1 cellular context compared by ENCODE assay signal in the genomic region with DNA sequence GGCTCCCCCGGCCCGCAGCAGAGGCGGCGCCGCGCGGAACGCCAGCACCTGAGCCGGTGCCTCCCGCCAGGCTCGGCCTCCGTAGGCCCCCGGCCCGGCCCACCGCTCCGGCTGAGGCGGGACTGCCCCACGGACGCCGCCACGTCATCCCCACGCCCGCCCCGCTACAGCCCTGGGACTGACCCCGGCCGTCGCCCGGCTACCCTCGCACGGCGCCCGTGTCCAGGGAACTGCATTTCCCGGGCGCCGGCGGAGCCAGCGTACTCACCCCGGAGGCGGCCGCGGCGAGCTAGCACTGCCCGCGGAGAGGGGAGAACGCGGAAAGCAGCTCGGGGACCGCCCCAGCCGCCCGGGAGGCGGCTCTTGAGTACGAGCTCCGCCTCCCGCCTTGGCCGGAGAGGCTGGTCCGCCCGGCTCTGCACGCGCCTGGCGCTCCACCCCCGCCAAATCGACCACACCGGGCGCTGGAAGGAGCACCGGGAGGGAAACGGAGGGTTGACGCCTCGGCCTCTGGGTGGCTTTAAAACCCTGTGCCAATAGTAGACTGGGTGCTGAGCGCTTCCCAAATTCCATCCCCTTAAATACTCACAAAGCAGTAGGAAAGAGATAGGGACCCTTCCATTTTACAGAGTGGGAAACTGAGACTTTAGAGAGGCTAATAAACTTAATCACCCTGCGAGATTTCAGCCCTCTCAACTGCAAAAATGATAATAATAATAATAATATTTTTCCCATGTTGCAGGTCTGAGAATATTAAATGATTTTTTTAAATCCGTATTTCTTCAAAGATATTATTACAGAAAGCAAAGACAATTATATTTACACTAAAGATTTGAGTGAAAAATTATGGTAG.
TF ChIP-seq lines count a peak whose summit lies in the region.

A gene with protein sequence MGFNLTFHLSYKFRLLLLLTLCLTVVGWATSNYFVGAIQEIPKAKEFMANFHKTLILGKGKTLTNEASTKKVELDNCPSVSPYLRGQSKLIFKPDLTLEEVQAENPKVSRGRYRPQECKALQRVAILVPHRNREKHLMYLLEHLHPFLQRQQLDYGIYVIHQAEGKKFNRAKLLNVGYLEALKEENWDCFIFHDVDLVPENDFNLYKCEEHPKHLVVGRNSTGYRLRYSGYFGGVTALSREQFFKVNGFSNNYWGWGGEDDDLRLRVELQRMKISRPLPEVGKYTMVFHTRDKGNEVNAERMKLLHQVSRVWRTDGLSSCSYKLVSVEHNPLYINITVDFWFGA (minus strand): TSS at position 297 of the 853 bp plus-strand sequence. CDS start 10,779 bp downstream, outside the sequence.

TF ChIP-seq in GM12878, 131 proteins besides CTCF, POLR2A, EP300 and RAD21 (continued from another document and continues in another):
- TF ChIP-seq, protein P1, sequence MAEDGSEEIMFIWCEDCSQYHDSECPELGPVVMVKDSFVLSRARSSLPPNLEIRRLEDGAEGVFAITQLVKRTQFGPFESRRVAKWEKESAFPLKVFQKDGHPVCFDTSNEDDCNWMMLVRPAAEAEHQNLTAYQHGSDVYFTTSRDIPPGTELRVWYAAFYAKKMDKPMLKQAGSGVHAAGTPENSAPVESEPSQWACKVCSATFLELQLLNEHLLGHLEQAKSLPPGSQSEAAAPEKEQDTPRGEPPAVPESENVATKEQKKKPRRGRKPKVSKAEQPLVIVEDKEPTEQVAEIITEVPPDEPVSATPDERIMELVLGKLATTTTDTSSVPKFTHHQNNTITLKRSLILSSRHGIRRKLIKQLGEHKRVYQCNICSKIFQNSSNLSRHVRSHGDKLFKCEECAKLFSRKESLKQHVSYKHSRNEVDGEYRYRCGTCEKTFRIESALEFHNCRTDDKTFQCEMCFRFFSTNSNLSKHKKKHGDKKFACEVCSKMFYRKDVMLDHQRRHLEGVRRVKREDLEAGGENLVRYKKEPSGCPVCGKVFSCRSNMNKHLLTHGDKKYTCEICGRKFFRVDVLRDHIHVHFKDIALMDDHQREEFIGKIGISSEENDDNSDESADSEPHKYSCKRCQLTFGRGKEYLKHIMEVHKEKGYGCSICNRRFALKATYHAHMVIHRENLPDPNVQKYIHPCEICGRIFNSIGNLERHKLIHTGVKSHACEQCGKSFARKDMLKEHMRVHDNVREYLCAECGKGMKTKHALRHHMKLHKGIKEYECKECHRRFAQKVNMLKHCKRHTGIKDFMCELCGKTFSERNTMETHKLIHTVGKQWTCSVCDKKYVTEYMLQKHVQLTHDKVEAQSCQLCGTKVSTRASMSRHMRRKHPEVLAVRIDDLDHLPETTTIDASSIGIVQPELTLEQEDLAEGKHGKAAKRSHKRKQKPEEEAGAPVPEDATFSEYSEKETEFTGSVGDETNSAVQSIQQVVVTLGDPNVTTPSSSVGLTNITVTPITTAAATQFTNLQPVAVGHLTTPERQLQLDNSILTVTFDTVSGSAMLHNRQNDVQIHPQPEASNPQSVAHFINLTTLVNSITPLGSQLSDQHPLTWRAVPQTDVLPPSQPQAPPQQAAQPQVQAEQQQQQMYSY (CRISPR knock-in tag; IDR thresholded peaks at IDR 0.05), result no peak
- TF ChIP-seq ATF3 (IDR thresholded peaks at IDR 0.05; ENCODE audit: borderline replicate concordance, extremely low read depth, low read depth, low read length) (no peak), E4F1 (IDR thresholded peaks at IDR 0.05; ENCODE audit: borderline replicate concordance, partially characterized antibody) (no peak), CHD2 (IDR thresholded peaks at IDR 0.05; ENCODE audit: borderline replicate concordance, low read depth, low read length) (no peak), RB1 (IDR thresholded peaks at IDR 0.05; ENCODE audit: borderline replicate concordance) (no peak), NFXL1 (IDR thresholded peaks at IDR 0.05; ENCODE audit: borderline replicate concordance) (no peak), ASH2L (IDR thresholded peaks at IDR 0.05; ENCODE audit: borderline replicate concordance, low read depth) (0 out of 2 replicates have a peak, but pooled peaks have one; percentile 44), TARDBP (IDR thresholded peaks at IDR 0.05; ENCODE audit: borderline replicate concordance) (no peak), MXI1 (IDR thresholded peaks at IDR 0.05; ENCODE audit: low read depth, low read length) (no peak; the same call in 1 of the 2 replicates), CBX5 (IDR thresholded peaks at IDR 0.05; ENCODE audit: low read depth) (no peak), STAT3 (IDR thresholded peaks at IDR 0.05; ENCODE audit: low read depth, low read length) (no peak), CREB1 (IDR thresholded peaks at IDR 0.05; ENCODE audit: low read depth) (peak; percentile 62), GATAD2B (conservative IDR thresholded peaks at IDR 0.05; ENCODE audit: low read depth) (peak; percentile 91), PAX5 (IDR thresholded peaks at IDR 0.05; ENCODE audit: borderline replicate concordance, low read depth, low read length) (no peak), NFIC (IDR thresholded peaks at IDR 0.05; ENCODE audit: low read depth, low read length) (no peak), TCF12 (IDR thresholded peaks at IDR 0.05; ENCODE audit: low read depth, low read length) (no peak), CREM (IDR thresholded peaks at IDR 0.05; ENCODE audit: low read depth) (0 out of 2 replicates have a peak, but pooled peaks have one; percentile 24), NR2C1 (IDR thresholded peaks at IDR 0.05) (no peak), SRF (IDR thresholded peaks at IDR 0.05; ENCODE audit: low read depth in 2 of 2, low read length in 2 of 2) (no peak), CHD1 (IDR thresholded peaks at IDR 0.05; ENCODE audit: low read depth, low read length) (no peak), NFYA (IDR thresholded peaks at IDR 0.05; ENCODE audit: borderline replicate concordance, low read depth, low read length) (no peak), MEF2A (IDR thresholded peaks at IDR 0.05; ENCODE audit: insufficient read depth, low read depth, low read length) (no peak), KLF5 (IDR thresholded peaks at IDR 0.05; ENCODE audit: partially characterized antibody) (no peak), SPI1 (IDR thresholded peaks at IDR 0.05; ENCODE audit: borderline replicate concordance, insufficient read depth, low read depth, low read length) (no peak), FOS (IDR thresholded peaks at IDR 0.05; ENCODE audit: borderline replicate concordance, extremely low read depth, insufficient read length) (no peak), ZNF274 (IDR thresholded peaks at IDR 0.05; ENCODE audit: insufficient read depth, insufficient read length) (no peak), TCF7 (IDR thresholded peaks at IDR 0.05; ENCODE audit: borderline replicate concordance) (no peak), IKZF1 (conservative IDR thresholded peaks at IDR 0.05) (peak; percentile 84), MAX (IDR thresholded peaks at IDR 0.05; ENCODE audit: low read depth, low read length) (peak; percentile 69; the same call in 1 of the 2 replicates), BACH1 (IDR thresholded peaks at IDR 0.05; ENCODE audit: borderline replicate concordance) (no peak)
- TF ChIP-seq, protein P2, sequence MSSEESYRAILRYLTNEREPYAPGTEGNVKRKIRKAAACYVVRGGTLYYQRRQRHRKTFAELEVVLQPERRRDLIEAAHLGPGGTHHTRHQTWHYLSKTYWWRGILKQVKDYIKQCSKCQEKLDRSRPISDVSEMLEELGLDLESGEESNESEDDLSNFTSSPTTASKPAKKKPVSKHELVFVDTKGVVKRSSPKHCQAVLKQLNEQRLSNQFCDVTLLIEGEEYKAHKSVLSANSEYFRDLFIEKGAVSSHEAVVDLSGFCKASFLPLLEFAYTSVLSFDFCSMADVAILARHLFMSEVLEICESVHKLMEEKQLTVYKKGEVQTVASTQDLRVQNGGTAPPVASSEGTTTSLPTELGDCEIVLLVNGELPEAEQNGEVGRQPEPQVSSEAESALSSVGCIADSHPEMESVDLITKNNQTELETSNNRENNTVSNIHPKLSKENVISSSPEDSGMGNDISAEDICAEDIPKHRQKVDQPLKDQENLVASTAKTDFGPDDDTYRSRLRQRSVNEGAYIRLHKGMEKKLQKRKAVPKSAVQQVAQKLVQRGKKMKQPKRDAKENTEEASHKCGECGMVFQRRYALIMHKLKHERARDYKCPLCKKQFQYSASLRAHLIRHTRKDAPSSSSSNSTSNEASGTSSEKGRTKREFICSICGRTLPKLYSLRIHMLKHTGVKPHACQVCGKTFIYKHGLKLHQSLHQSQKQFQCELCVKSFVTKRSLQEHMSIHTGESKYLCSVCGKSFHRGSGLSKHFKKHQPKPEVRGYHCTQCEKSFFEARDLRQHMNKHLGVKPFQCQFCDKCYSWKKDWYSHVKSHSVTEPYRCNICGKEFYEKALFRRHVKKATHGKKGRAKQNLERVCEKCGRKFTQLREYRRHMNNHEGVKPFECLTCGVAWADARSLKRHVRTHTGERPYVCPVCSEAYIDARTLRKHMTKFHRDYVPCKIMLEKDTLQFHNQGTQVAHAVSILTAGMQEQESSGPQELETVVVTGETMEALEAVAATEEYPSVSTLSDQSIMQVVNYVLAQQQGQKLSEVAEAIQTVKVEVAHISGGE (CRISPR knock-in tag; IDR thresholded peaks at IDR 0.05), result no peak
- TF ChIP-seq, protein P3, sequence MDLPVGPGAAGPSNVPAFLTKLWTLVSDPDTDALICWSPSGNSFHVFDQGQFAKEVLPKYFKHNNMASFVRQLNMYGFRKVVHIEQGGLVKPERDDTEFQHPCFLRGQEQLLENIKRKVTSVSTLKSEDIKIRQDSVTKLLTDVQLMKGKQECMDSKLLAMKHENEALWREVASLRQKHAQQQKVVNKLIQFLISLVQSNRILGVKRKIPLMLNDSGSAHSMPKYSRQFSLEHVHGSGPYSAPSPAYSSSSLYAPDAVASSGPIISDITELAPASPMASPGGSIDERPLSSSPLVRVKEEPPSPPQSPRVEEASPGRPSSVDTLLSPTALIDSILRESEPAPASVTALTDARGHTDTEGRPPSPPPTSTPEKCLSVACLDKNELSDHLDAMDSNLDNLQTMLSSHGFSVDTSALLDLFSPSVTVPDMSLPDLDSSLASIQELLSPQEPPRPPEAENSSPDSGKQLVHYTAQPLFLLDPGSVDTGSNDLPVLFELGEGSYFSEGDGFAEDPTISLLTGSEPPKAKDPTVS (IDR thresholded peaks at IDR 0.05; ENCODE audit: low read depth, low read length), result no peak
- TF ChIP-seq, protein P4, sequence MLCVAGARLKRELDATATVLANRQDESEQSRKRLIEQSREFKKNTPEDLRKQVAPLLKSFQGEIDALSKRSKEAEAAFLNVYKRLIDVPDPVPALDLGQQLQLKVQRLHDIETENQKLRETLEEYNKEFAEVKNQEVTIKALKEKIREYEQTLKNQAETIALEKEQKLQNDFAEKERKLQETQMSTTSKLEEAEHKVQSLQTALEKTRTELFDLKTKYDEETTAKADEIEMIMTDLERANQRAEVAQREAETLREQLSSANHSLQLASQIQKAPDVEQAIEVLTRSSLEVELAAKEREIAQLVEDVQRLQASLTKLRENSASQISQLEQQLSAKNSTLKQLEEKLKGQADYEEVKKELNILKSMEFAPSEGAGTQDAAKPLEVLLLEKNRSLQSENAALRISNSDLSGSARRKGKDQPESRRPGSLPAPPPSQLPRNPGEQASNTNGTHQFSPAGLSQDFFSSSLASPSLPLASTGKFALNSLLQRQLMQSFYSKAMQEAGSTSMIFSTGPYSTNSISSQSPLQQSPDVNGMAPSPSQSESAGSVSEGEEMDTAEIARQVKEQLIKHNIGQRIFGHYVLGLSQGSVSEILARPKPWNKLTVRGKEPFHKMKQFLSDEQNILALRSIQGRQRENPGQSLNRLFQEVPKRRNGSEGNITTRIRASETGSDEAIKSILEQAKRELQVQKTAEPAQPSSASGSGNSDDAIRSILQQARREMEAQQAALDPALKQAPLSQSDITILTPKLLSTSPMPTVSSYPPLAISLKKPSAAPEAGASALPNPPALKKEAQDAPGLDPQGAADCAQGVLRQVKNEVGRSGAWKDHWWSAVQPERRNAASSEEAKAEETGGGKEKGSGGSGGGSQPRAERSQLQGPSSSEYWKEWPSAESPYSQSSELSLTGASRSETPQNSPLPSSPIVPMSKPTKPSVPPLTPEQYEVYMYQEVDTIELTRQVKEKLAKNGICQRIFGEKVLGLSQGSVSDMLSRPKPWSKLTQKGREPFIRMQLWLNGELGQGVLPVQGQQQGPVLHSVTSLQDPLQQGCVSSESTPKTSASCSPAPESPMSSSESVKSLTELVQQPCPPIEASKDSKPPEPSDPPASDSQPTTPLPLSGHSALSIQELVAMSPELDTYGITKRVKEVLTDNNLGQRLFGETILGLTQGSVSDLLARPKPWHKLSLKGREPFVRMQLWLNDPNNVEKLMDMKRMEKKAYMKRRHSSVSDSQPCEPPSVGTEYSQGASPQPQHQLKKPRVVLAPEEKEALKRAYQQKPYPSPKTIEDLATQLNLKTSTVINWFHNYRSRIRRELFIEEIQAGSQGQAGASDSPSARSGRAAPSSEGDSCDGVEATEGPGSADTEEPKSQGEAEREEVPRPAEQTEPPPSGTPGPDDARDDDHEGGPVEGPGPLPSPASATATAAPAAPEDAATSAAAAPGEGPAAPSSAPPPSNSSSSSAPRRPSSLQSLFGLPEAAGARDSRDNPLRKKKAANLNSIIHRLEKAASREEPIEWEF (IDR thresholded peaks at IDR 0.05; ENCODE audit: insufficient replicate concordance, low read depth, low read length), result no peak
- TF ChIP-seq, protein P5, sequence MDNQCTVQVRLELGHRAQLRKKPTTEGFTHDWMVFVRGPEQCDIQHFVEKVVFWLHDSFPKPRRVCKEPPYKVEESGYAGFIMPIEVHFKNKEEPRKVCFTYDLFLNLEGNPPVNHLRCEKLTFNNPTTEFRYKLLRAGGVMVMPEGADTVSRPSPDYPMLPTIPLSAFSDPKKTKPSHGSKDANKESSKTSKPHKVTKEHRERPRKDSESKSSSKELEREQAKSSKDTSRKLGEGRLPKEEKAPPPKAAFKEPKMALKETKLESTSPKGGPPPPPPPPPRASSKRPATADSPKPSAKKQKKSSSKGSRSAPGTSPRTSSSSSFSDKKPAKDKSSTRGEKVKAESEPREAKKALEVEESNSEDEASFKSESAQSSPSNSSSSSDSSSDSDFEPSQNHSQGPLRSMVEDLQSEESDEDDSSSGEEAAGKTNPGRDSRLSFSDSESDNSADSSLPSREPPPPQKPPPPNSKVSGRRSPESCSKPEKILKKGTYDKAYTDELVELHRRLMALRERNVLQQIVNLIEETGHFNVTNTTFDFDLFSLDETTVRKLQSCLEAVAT (IDR thresholded peaks at IDR 0.05), result no peak
